In the genomic region with DNA sequence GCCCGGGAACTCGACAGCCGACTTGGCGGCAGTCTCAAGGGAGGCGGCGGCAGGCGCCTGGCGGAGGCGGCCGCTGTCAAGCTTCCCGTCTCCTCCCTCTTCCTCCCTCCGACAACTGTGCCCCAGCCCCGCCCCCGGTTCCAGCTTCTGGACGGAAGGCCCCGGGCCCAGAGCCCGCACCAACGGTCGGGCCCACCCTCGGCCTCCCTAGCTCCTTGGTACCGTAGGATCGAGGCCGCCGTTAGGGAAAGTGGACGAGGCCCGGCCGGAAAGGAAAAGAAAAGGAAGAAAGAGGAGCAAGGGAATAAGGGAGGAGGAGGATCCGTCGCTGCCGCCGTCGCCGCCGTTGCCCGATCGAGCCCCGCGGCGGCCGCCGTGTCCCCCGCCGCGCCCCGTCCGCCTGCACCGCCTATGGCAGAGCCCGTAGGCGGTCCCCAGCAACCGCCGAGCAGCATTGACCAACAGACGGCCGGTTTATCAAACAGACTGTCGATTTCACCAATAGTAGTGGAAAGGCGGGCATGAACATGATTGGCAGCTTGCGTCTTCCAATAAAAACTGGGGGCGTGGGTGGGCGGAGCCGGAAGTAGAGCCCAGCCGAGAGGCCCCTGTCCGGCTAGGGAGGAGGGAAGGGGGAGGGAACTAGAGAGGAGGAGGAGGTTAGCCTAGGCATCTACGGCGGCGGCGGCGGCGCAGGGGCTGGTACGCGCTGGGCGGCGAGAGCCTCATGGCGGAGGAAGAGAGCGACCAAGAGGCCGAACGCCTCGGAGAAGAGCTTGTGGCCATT, we compare ENCODE assay signal across 1 cellular context.
TF ChIP-seq lines count a peak whose summit lies in the region.

A gene with protein sequence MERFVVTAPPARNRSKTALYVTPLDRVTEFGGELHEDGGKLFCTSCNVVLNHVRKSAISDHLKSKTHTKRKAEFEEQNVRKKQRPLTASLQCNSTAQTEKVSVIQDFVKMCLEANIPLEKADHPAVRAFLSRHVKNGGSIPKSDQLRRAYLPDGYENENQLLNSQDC (minus strand): TSS at position 413 of the 787 bp plus-strand sequence. CDS start 3,029 bp downstream, outside the sequence.
A gene (plus strand): TSS at position 663 of the 787 bp plus-strand sequence. CDS start 65 bp downstream, at position 728.

TF ChIP-seq in HepG2, 621 proteins besides CTCF, POLR2A, EP300 and RAD21 (continued from another document and continues in another):
- TF ChIP-seq, protein P1, sequence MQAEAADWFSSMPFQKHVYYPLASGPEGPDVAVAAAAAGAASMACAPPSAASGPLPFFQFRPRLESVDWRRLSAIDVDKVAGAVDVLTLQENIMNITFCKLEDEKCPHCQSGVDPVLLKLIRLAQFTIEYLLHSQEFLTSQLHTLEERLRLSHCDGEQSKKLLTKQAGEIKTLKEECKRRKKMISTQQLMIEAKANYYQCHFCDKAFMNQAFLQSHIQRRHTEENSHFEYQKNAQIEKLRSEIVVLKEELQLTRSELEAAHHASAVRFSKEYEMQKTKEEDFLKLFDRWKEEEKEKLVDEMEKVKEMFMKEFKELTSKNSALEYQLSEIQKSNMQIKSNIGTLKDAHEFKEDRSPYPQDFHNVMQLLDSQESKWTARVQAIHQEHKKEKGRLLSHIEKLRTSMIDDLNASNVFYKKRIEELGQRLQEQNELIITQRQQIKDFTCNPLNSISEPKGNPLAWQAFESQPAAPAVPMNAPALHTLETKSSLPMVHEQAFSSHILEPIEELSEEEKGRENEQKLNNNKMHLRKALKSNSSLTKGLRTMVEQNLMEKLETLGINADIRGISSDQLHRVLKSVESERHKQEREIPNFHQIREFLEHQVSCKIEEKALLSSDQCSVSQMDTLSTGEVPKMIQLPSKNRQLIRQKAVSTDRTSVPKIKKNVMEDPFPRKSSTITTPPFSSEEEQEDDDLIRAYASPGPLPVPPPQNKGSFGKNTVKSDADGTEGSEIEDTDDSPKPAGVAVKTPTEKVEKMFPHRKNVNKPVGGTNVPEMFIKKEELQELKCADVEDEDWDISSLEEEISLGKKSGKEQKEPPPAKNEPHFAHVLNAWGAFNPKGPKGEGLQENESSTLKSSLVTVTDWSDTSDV (CRISPR knock-in tag; IDR thresholded peaks at IDR 0.05) = no peak
- TF ChIP-seq KLF15 (CRISPR knock-in tag; IDR thresholded peaks at IDR 0.05; ENCODE audit: borderline replicate concordance) (peak; percentile 92; the same call in 1 of the 2 replicates), ZNF432 (CRISPR knock-in tag; IDR thresholded peaks at IDR 0.05; ENCODE audit: borderline replicate concordance) (no peak), KDM3A (CRISPR knock-in tag; IDR thresholded peaks at IDR 0.05; ENCODE audit: low read depth) (0 out of 2 replicates have a peak, but pooled peaks have one; percentile 32), RORA (CRISPR knock-in tag; IDR thresholded peaks at IDR 0.05) (no peak), ZNF891 (CRISPR knock-in tag; IDR thresholded peaks at IDR 0.05) (no peak), ZBTB21 (CRISPR knock-in tag; IDR thresholded peaks at IDR 0.05) (no peak), ZFP36 (IDR thresholded peaks at IDR 0.05; ENCODE audit: borderline replicate concordance, low read depth, low read length, partially characterized antibody) (no peak), ATF7 (IDR thresholded peaks at IDR 0.05) (no peak), ATF7 (CRISPR knock-in tag; IDR thresholded peaks at IDR 0.05) (no peak), RFX3 (CRISPR knock-in tag; IDR thresholded peaks at IDR 0.05) (peak; percentile 40; the same call in 1 of the 2 replicates), KLF11 (CRISPR knock-in tag; IDR thresholded peaks at IDR 0.05) (peak; percentile 54; the same call in 1 of the 2 replicates), REL (CRISPR knock-in tag; conservative IDR thresholded peaks at IDR 0.05) (no peak), ZC3H4 (CRISPR knock-in tag; IDR thresholded peaks at IDR 0.05; ENCODE audit: borderline replicate concordance) (no peak), GATA4 (IDR thresholded peaks at IDR 0.05; ENCODE audit: borderline replicate concordance, low read depth) (no peak), NFKBIZ (CRISPR knock-in tag; IDR thresholded peaks at IDR 0.05) (no peak), ZNF839 (CRISPR knock-in tag; IDR thresholded peaks at IDR 0.05; ENCODE audit: borderline replicate concordance) (no peak), GATAD2A (CRISPR knock-in tag; IDR thresholded peaks at IDR 0.05) (0 out of 2 replicates have a peak, but pooled peaks have one; percentile 3), POLR2AphosphoS5 (IDR thresholded peaks at IDR 0.05; ENCODE audit: low read depth, low read length) (peak; percentile 70), DPF2 (CRISPR knock-in tag; IDR thresholded peaks at IDR 0.05; ENCODE audit: borderline replicate concordance, low read depth) (no peak), HDAC6 (IDR thresholded peaks at IDR 0.05; ENCODE audit: low read depth, low read length) (no peak), ZNF543 (CRISPR knock-in tag; IDR thresholded peaks at IDR 0.05) (peak; percentile 59), ZBTB8A (CRISPR knock-in tag; IDR thresholded peaks at IDR 0.05; ENCODE audit: borderline replicate concordance, low read depth) (no peak), SNRNP70 (IDR thresholded peaks at IDR 0.05; ENCODE audit: low read depth, low read length) (no peak), ISL2 (CRISPR knock-in tag; IDR thresholded peaks at IDR 0.05) (no peak), ZNF230 (CRISPR knock-in tag; IDR thresholded peaks at IDR 0.05) (peak; percentile 1; the same call in 1 of the 2 replicates), ZNF552 (CRISPR knock-in tag; IDR thresholded peaks at IDR 0.05; ENCODE audit: borderline replicate concordance) (no peak), ZNF17 (CRISPR knock-in tag; IDR thresholded peaks at IDR 0.05) (no peak), ZNF124 (CRISPR knock-in tag; IDR thresholded peaks at IDR 0.05) (no peak)
- TF ChIP-seq, protein P2, sequence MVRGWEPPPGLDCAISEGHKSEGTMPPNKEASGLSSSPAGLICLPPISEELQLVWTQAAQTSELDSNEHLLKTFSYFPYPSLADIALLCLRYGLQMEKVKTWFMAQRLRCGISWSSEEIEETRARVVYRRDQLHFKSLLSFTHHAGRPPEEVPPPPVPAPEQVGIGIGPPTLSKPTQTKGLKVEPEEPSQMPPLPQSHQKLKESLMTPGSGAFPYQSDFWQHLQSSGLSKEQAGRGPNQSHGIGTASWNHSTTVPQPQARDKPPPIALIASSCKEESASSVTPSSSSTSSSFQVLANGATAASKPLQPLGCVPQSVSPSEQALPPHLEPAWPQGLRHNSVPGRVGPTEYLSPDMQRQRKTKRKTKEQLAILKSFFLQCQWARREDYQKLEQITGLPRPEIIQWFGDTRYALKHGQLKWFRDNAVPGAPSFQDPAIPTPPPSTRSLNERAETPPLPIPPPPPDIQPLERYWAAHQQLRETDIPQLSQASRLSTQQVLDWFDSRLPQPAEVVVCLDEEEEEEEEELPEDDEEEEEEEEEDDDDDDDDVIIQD (CRISPR knock-in tag; IDR thresholded peaks at IDR 0.05; ENCODE audit: low read depth) = peak; percentile 39; the same call in 1 of the 2 replicates
- TF ChIP-seq, protein P3, sequence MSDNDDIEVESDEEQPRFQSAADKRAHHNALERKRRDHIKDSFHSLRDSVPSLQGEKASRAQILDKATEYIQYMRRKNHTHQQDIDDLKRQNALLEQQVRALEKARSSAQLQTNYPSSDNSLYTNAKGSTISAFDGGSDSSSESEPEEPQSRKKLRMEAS (IDR thresholded peaks at IDR 0.05) = peak; percentile 55; the same call in 1 of the 2 replicates
- TF ChIP-seq, protein P4, sequence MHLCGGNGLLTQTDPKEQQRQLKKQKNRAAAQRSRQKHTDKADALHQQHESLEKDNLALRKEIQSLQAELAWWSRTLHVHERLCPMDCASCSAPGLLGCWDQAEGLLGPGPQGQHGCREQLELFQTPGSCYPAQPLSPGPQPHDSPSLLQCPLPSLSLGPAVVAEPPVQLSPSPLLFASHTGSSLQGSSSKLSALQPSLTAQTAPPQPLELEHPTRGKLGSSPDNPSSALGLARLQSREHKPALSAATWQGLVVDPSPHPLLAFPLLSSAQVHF (CRISPR knock-in tag; IDR thresholded peaks at IDR 0.05) = no peak; the same call in 1 of the 2 replicates
- TF ChIP-seq, protein P5, sequence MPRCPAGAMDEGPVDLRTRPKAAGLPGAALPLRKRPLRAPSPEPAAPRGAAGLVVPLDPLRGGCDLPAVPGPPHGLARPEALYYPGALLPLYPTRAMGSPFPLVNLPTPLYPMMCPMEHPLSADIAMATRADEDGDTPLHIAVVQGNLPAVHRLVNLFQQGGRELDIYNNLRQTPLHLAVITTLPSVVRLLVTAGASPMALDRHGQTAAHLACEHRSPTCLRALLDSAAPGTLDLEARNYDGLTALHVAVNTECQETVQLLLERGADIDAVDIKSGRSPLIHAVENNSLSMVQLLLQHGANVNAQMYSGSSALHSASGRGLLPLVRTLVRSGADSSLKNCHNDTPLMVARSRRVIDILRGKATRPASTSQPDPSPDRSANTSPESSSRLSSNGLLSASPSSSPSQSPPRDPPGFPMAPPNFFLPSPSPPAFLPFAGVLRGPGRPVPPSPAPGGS (CRISPR knock-in tag; IDR thresholded peaks at IDR 0.05) = no peak
- TF ChIP-seq, protein P6, sequence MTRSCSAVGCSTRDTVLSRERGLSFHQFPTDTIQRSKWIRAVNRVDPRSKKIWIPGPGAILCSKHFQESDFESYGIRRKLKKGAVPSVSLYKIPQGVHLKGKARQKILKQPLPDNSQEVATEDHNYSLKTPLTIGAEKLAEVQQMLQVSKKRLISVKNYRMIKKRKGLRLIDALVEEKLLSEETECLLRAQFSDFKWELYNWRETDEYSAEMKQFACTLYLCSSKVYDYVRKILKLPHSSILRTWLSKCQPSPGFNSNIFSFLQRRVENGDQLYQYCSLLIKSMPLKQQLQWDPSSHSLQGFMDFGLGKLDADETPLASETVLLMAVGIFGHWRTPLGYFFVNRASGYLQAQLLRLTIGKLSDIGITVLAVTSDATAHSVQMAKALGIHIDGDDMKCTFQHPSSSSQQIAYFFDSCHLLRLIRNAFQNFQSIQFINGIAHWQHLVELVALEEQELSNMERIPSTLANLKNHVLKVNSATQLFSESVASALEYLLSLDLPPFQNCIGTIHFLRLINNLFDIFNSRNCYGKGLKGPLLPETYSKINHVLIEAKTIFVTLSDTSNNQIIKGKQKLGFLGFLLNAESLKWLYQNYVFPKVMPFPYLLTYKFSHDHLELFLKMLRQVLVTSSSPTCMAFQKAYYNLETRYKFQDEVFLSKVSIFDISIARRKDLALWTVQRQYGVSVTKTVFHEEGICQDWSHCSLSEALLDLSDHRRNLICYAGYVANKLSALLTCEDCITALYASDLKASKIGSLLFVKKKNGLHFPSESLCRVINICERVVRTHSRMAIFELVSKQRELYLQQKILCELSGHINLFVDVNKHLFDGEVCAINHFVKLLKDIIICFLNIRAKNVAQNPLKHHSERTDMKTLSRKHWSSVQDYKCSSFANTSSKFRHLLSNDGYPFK (CRISPR knock-in tag; IDR thresholded peaks at IDR 0.05; ENCODE audit: borderline replicate concordance) = no peak
- TF ChIP-seq, protein P7, sequence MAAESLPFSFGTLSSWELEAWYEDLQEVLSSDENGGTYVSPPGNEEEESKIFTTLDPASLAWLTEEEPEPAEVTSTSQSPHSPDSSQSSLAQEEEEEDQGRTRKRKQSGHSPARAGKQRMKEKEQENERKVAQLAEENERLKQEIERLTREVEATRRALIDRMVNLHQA (CRISPR knock-in tag; IDR thresholded peaks at IDR 0.05) = no peak
- TF ChIP-seq, protein P8, sequence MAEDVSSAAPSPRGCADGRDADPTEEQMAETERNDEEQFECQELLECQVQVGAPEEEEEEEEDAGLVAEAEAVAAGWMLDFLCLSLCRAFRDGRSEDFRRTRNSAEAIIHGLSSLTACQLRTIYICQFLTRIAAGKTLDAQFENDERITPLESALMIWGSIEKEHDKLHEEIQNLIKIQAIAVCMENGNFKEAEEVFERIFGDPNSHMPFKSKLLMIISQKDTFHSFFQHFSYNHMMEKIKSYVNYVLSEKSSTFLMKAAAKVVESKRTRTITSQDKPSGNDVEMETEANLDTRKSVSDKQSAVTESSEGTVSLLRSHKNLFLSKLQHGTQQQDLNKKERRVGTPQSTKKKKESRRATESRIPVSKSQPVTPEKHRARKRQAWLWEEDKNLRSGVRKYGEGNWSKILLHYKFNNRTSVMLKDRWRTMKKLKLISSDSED (CRISPR knock-in tag; IDR thresholded peaks at IDR 0.05) = no peak
- TF ChIP-seq, protein P9, sequence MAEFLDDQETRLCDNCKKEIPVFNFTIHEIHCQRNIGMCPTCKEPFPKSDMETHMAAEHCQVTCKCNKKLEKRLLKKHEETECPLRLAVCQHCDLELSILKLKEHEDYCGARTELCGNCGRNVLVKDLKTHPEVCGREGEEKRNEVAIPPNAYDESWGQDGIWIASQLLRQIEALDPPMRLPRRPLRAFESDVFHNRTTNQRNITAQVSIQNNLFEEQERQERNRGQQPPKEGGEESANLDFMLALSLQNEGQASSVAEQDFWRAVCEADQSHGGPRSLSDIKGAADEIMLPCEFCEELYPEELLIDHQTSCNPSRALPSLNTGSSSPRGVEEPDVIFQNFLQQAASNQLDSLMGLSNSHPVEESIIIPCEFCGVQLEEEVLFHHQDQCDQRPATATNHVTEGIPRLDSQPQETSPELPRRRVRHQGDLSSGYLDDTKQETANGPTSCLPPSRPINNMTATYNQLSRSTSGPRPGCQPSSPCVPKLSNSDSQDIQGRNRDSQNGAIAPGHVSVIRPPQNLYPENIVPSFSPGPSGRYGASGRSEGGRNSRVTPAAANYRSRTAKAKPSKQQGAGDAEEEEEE (CRISPR knock-in tag; IDR thresholded peaks at IDR 0.05; ENCODE audit: borderline replicate concordance) = no peak
- TF ChIP-seq, protein P10, sequence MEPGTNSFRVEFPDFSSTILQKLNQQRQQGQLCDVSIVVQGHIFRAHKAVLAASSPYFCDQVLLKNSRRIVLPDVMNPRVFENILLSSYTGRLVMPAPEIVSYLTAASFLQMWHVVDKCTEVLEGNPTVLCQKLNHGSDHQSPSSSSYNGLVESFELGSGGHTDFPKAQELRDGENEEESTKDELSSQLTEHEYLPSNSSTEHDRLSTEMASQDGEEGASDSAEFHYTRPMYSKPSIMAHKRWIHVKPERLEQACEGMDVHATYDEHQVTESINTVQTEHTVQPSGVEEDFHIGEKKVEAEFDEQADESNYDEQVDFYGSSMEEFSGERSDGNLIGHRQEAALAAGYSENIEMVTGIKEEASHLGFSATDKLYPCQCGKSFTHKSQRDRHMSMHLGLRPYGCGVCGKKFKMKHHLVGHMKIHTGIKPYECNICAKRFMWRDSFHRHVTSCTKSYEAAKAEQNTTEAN (CRISPR knock-in tag; conservative IDR thresholded peaks at IDR 0.05) = no peak
- TF ChIP-seq, protein P11, sequence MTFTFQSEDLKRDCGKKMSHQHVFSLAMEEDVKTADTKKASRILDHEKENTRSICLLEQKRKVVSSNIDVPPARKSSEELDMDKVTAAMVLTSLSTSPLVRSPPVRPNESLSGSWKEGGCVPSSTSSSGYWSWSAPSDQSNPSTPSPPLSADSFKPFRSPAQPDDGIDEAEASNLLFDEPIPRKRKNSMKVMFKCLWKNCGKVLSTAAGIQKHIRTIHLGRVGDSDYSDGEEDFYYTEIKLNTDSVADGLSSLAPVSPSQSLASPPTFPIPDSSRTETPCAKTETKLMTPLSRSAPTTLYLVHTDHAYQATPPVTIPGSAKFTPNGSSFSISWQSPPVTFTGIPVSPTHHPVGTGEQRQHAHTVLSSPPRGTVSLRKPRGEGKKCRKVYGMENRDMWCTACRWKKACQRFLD (CRISPR knock-in tag; IDR thresholded peaks at IDR 0.05; ENCODE audit: borderline replicate concordance) = no peak
- TF ChIP-seq, protein P12, sequence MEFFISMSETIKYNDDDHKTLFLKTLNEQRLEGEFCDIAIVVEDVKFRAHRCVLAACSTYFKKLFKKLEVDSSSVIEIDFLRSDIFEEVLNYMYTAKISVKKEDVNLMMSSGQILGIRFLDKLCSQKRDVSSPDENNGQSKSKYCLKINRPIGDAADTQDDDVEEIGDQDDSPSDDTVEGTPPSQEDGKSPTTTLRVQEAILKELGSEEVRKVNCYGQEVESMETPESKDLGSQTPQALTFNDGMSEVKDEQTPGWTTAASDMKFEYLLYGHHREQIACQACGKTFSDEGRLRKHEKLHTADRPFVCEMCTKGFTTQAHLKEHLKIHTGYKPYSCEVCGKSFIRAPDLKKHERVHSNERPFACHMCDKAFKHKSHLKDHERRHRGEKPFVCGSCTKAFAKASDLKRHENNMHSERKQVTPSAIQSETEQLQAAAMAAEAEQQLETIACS (CRISPR knock-in tag; IDR thresholded peaks at IDR 0.05) = no peak
